Comparison of ENCODE assay signal across 8 cellular contexts in the genomic region with DNA sequence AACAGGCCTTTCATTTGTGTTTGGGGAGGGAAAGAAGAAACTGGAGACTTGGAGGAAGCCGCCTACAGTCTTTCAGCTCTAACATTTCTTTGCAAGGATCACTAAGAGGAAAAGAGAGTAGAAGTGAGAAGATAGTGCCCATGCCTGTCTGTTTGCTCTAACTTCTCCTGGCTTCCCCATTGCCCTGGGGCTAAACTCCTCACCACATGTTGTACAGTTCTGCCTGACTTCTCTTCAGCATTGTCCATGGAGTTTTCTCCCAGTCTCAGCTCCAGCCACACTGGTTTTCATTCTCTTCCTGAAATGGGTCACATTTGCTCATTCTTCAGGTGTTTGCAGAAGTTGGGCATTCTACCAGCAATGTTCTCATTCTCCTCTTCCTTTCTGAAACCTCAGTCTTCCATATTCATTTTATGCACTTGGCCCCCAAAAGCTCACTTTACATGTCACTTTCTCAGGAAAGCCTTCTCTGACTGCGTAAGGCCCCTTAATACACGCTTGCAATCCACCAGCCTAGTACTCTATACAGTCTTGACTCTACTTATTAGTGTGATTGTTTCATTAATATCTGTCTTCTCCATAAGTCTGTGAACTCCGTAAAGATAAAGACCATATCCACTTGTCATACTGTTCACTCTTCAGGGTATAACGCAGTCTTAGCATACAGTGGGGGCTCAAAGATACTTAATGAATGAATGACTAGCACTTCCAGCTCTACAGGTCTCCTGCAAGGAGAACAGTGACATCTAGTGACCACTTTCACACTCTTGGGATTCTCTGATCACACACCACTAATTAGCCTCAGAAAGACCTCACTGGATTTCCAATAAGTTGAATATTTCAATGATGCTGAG. TPM values are rescaled to one million over a fixed set of nuclear protein-coding genes. Genes with fewer than 3 reads are reported as not detected.
DNase-seq lines count a peak whose midpoint lies in the region; ATAC-seq, FAIRE-seq and TF ChIP-seq lines count a peak whose summit lies in the region.

No MANE protein-coding gene starts in this region.

- H3K27me3 ChIP-seq in keratinocyte (ENCODE audit: control insufficient read depth, extremely low read depth, insufficient read depth, low read length) (no peaks in the 10 kb centered on the region), vagina (no peaks in the 10 kb centered on the region)

- TF ChIP-seq CTCF in LNCaP clone FGC (IDR thresholded peaks at IDR 0.05; ENCODE audit: control insufficient read depth, extremely low read depth, insufficient read depth) (peak; percentile 82), keratinocyte (optimal IDR thresholded peaks at IDR 0.05 in 1 of 3, IDR thresholded peaks at IDR 0.05 in 1 of 3, conservative IDR thresholded peaks at IDR 0.05 in 1 of 3; ENCODE audit: extremely low read depth in 1 of 3, insufficient read depth in 2 of 3, low read length in 3 of 3) (peak; percentile 51 to 73 (median 68)), vagina (IDR thresholded peaks at IDR 0.05) (peak in 2 of 3 experiments; percentile 22 to 48)

- H3K36me3 ChIP-seq in keratinocyte (ENCODE audit: control insufficient read depth in 2 of 2, extremely low read depth in 1 of 2, insufficient read depth in 2 of 2, low read length in 2 of 2) (no peaks in the 10 kb centered on the region), vagina (no peaks in the 10 kb centered on the region)

- no peaks in the 10 kb centered on the region for H3K79me2 ChIP-seq in keratinocyte (ENCODE audit: control insufficient read depth, insufficient read depth, low read length)

- FAIRE-seq in keratinocyte (lab: Jason Lieb, UNC) = no peak

- H3K9me1 ChIP-seq in keratinocyte (ENCODE audit: control insufficient read depth, extremely low read depth, insufficient read depth, low read length) = no peaks in the 10 kb centered on the region

- H3K4me3 ChIP-seq in LNCaP clone FGC (ENCODE audit: low read depth, low read length) (no peak overlapping the region), keratinocyte (ENCODE audit: control insufficient read depth in 2 of 3, extremely low read depth in 1 of 3, insufficient read depth in 2 of 3, low read depth in 1 of 3, low read length in 3 of 3) (no peak overlapping the region), vagina (no peak overlapping the region)

- dilution Hi-C loops in keratinocyte (cut with MboI; ENCODE audit: extremely low pct_ligation_motif_present, low sequenced_read_pairs) = no loop called here

- no peak for TF ChIP-seq POLR2A in vagina (IDR thresholded peaks at IDR 0.05)

- no peak overlapping the region for H2AFZ ChIP-seq in keratinocyte (ENCODE audit: control insufficient read depth, low read length)

- no peaks in the 10 kb centered on the region for H4K20me1 ChIP-seq in keratinocyte (ENCODE audit: control insufficient read depth, extremely low read depth, insufficient read depth, low read length)

- no peak overlapping the region for H3K9ac ChIP-seq in keratinocyte (ENCODE audit: control insufficient read depth, extremely low read depth, insufficient read depth, low read length)

- intact Hi-C loops in Right ventricle myocardium inferior (cut with DNase I) (loop anchor here (2.0 to 5.0 kb wide), 2 partner anchors 72 to 490 kb away; no protein-coding TSS in a partner anchor), cardiac septum (cut with DNase I) (loop anchor here (5.0 kb wide), 4 partner anchors 75 to 765 kb away; no protein-coding TSS in a partner anchor), vagina (cut with DNase I) (no loop called here)

- H3K27ac ChIP-seq in keratinocyte (ENCODE audit: control insufficient read depth, insufficient read depth, low read length) = no peak overlapping the region
- H3K27ac ChIP-seq in vagina = peak overlapping the region; percentile 10

- peak; percentile 79 for ATAC-seq in Right ventricle myocardium inferior

- H3K4me2 ChIP-seq in keratinocyte (ENCODE audit: control insufficient read depth, extremely low read depth, insufficient read depth, low read depth, low read length) = no peak overlapping the region

- no peaks in the 10 kb centered on the region for H3K4me1 ChIP-seq in keratinocyte (ENCODE audit: control insufficient read depth, extremely low read depth, insufficient read depth, low read length)
- peaks cover 13% of the 10 kb centered on the region for H3K4me1 ChIP-seq in vagina

- no peaks in the 10 kb centered on the region for H3K9me3 ChIP-seq in keratinocyte (ENCODE audit: control insufficient read depth, low read depth, low read length)
- H3K9me3 ChIP-seq in vagina = no peaks in the 10 kb centered on the region

- DNase-seq in Right ventricle myocardium inferior (ENCODE audit: missing footprints) (no peak), cardiac septum (ENCODE audit: low spot score) (no peak), LNCaP clone FGC (ENCODE audit: low read depth) (peak; percentile 21), astrocyte of the hippocampus (ENCODE audit: low read depth, low spot score) (peak; percentile 81), keratinocyte (ENCODE audit: low read depth, low spot score) (no peak), vagina (ENCODE audit: extremely low spot score in 2 of 2) (no peak), NCI-H774 (lab: John Stamatoyannopoulos, UW) (no peak), cortex of kidney (lab: John Stamatoyannopoulos, UW) (no peak)

RNA-seq across cellular contexts. Expression of a gene that starts 40.2 kb away (rescaled TPM):
- 15.6 TPM for total RNA-seq in Right ventricle myocardium inferior
- 13.1 TPM for total RNA-seq in cardiac septum
- 21.3 to 23.8 TPM (median 23.2 TPM) in 3 replicates for polyA plus RNA-seq in keratinocyte
- polyA plus RNA-seq in keratinocyte (2011; ENCODE audit: low read depth) = 6.3 TPM
- polyA plus RNA-seq in keratinocyte (2011; cell fraction: cytosol; rRNA removed) = 13.9 and 18.4 TPM in 2 replicates
- 31.8 and 34.7 TPM in 2 replicates for polyA plus RNA-seq in keratinocyte (2011; cell fraction: nucleus; rRNA removed)
- polyA plus RNA-seq in keratinocyte (2012; ENCODE audit: low replicate concordance) = 7.6 and 18.5 TPM in 2 replicates
- polyA minus RNA-seq in keratinocyte = 55.2 to 74.2 TPM (median 71.4 TPM) in 3 replicates
- polyA minus RNA-seq in keratinocyte (2011; cell fraction: cytosol; rRNA and poly(A)+ RNA removed) = 26.7 TPM
- 29.9 and 43.2 TPM in 2 replicates for polyA minus RNA-seq in keratinocyte (2011; cell fraction: nucleus; rRNA and poly(A)+ RNA removed)
- 12.8 TPM for total RNA-seq in vagina

Comparison
In these comparisons a context has a peak if more than half of its experiments do, and no peak if none do; other contexts are left out.
1. DNase-seq: peak in LNCaP clone FGC (single experiment) and astrocyte of the hippocampus (single experiment); none in Right ventricle myocardium inferior (single experiment), cardiac septum (single experiment), keratinocyte (single experiment), vagina (0 of 2), NCI-H774 (single experiment) and cortex of kidney (single experiment).
2. Peak in every context shown above with its lines, with median percentiles within 50 percentile points of each other: CTCF ChIP-seq.